Comparison of ENCODE assay signal across 15 cellular contexts in the genomic region with DNA sequence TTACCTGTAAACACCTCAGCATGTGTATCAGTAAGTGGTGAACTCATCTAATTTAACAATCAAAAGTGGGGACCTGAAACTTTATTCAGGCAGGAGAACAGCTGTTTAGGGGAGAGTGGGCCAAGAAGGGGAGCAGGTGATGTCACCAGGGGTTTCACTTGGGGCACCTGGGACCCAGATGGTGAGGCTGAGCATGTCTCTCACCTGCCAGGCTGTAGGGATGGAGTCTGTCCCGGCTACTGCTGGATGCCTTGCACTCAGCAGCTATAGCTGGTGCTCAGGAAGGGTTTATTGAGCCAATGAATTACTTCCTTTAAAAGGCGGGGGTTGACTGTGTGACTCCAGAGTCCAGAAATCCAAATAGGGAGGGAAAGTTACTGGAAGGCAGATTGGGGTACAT. TPM values are rescaled to one million over a fixed set of nuclear protein-coding genes. Genes with fewer than 3 reads are reported as not detected.
DNase-seq lines count a peak whose midpoint lies in the region; ATAC-seq and TF ChIP-seq lines count a peak whose summit lies in the region.
"Had no signal": no experiment of that assay in that cellular context is flagged by ENCODE, and none has a peak within 500 bp of the region (broad histone marks: within the 10 kb centered on the region; RNA-seq: fewer than 3 reads in every experiment).

No MANE protein-coding gene starts in this region.

- no peak overlapping the region for H3K9ac ChIP-seq in endodermal cell (ENCODE audit: extremely low read depth, low read length, poor library complexity, severe bottlenecking)

- H3K9me3 Mint-ChIP-seq in endodermal cell, result peaks cover 7% of the 10 kb centered on the region
- no peaks in the 10 kb centered on the region for H3K9me3 Mint-ChIP-seq in osteocyte (ENCODE audit: unreplicated experiment)
- H3K9me3 Mint-ChIP-seq: CD8-positive, alpha-beta T cell; GM23338; H9 had no signal

- H3K27me3 Mint-ChIP-seq in endodermal cell (ENCODE audit: insufficient read depth) (peaks cover 5% of the 10 kb centered on the region), osteocyte (ENCODE audit: unreplicated experiment) (peaks cover 22% of the 10 kb centered on the region)

- H3K27ac Mint-ChIP-seq in endodermal cell, result no peak overlapping the region
- no peak overlapping the region for H3K27ac Mint-ChIP-seq in osteocyte (ENCODE audit: unreplicated experiment)
- H3K27ac Mint-ChIP-seq: CD14-positive monocyte; CD8-positive, alpha-beta T cell; GM23338; H9 had no signal

- H3K27ac ChIP-seq in endodermal cell (ENCODE audit: low read depth, low read length), result no peak overlapping the region
- H3K27ac ChIP-seq: 22Rv1 had no signal

- no peaks in the 10 kb centered on the region for H3K4me1 Mint-ChIP-seq in endodermal cell
- H3K4me1 Mint-ChIP-seq in osteocyte (ENCODE audit: unreplicated experiment), result no peaks in the 10 kb centered on the region
- H3K4me1 Mint-ChIP-seq: CD14-positive monocyte had no signal

- H3K36me3 Mint-ChIP-seq in endodermal cell (ENCODE audit: low read depth), result no peaks in the 10 kb centered on the region
- no peaks in the 10 kb centered on the region for H3K36me3 Mint-ChIP-seq in osteocyte (ENCODE audit: unreplicated experiment)
- H3K36me3 Mint-ChIP-seq: CD14-positive monocyte; CD8-positive, alpha-beta T cell had no signal

- H3K4me3 ChIP-seq in endodermal cell (ENCODE audit: low read length), result no peak overlapping the region
- H3K4me3 ChIP-seq: GM12878, GM23338 had no signal

- H3K4me1 ChIP-seq in endodermal cell (ENCODE audit: control insufficient read depth, insufficient read depth, low read length), result no peaks in the 10 kb centered on the region
- H3K4me1 ChIP-seq: Caco-2 had no signal

- H3K4me3 Mint-ChIP-seq in endodermal cell (no peak overlapping the region), osteocyte (ENCODE audit: unreplicated experiment) (no peak overlapping the region)
- H3K4me3 Mint-ChIP-seq: CD14-positive monocyte; CD8-positive, alpha-beta T cell; GM23338; H9 had no signal

- TF ChIP-seq CTCF in endodermal cell (conservative IDR thresholded peaks at IDR 0.05) (no peak), osteocyte (IDR thresholded peaks at IDR 0.05) (no peak)

- H3K9me3 ChIP-seq in endodermal cell (ENCODE audit: control insufficient read depth, low read length), result peaks cover 7% of the 10 kb centered on the region

- ATAC-seq in GM18511 (IDR thresholded peaks at IDR 0.05; ENCODE audit: unreplicated experiment), result no peak
- ATAC-seq: CD8-positive, alpha-beta T cell; GM12878; GM23338 had no signal

- peak; percentile 32 for DNase-seq in NCI-H2171 treated with DMSO at 0.1 percent for 48 hours (lab: John Stamatoyannopoulos, UW)
- no peak for DNase-seq in NCI-H2171 (lab: John Stamatoyannopoulos, UW)
- DNase-seq in endodermal cell, result peak; percentile 7
- DNase-seq in osteocyte (ENCODE audit: extremely low spot score, unreplicated experiment), result peak; percentile 56
- no peak for DNase-seq in DMS153 (lab: John Stamatoyannopoulos, UW)
- DNase-seq in NCI-H510A (lab: John Stamatoyannopoulos, UW), result no peak
- DNase-seq: CD8-positive, alpha-beta T cell; H9; IMR-90 had no signal

- no peaks in the 10 kb centered on the region for H3K36me3 ChIP-seq in endodermal cell (ENCODE audit: control insufficient read depth, insufficient read depth, low read length)

- WGBS in endodermal cell (ENCODE audit: insufficient coverage in 1 of 2, insufficient read length in 1 of 2), 2 experiments, result 85 to 100% methylated on average over 1 to 2 of the region's 2 CpGs

- no peaks in the 10 kb centered on the region for H3K27me3 ChIP-seq in endodermal cell (ENCODE audit: control insufficient read depth, insufficient read depth, low read length, poor library complexity, severe bottlenecking)

RNA-seq across cellular contexts. Expression of a gene that starts 23.0 kb away (rescaled TPM):
- 1 to 10 TPM; 2.1 to 4.2 TPM for total RNA-seq in endodermal cell
- polyA plus RNA-seq in endodermal cell (2013, experiment 1 of 2), result 9.2 TPM
- 10.8 TPM for polyA plus RNA-seq in endodermal cell (2013, experiment 2 of 2)
- not detected in 2 replicates for total RNA-seq in osteocyte

Comparison
In these comparisons a context has a peak if more than half of its experiments do, and no peak if none do; other contexts are left out.
1. DNase-seq: peak in NCI-H2171 treated with DMSO at 0.1 percent for 48 hours (single experiment), endodermal cell (single experiment) and osteocyte (single experiment); none in NCI-H2171 (single experiment), DMS153 (single experiment) and NCI-H510A (single experiment).